Comparison of ENCODE assay signal across 2 cellular contexts in the genomic region with DNA sequence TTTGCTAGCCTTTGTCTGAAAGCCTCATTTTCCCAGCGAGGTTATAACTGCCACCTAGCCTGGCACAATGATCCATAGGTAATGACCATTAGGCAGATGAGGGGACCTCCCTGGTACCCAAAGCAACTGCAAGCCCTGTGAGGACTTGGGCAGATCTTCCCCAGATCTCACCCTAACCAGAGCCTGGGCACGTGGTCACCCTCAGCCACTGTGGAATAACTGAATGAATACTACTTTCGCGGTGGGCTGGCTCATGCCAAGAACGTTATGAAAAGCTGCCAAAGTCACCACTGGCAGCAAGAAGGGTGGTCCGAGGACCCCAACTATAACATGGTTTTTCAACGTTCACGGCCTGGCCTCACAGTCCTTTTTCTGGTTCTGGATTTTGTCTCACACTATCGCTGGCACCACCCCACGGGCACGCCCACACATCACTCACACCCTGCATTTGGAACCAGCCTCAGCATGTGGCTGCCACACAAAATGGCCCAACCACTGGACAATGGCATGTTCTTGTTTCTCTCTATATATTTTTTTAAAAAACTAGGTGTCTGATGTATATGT.
A peak's percentile ranks its signal among the peaks of the same experiment; 100 is the strongest.
TF ChIP-seq lines count a peak whose summit lies in the region.

No MANE protein-coding gene starts in this region.

TF ChIP-seq in liver, 16 proteins besides CTCF, POLR2A, EP300 and RAD21:
- TF ChIP-seq GABPA (IDR thresholded peaks at IDR 0.05 in 1 of 2, conservative IDR thresholded peaks at IDR 0.05 in 1 of 2), result no peak
- TF ChIP-seq FOXA2 (IDR thresholded peaks at IDR 0.05), result no peak
- TF ChIP-seq YY1 (IDR thresholded peaks at IDR 0.05), result peak; percentile 23

TF ChIP-seq in HepG2, 621 proteins besides CTCF, POLR2A, EP300 and RAD21 (continues in another document):
- TF ChIP-seq, protein P1, sequence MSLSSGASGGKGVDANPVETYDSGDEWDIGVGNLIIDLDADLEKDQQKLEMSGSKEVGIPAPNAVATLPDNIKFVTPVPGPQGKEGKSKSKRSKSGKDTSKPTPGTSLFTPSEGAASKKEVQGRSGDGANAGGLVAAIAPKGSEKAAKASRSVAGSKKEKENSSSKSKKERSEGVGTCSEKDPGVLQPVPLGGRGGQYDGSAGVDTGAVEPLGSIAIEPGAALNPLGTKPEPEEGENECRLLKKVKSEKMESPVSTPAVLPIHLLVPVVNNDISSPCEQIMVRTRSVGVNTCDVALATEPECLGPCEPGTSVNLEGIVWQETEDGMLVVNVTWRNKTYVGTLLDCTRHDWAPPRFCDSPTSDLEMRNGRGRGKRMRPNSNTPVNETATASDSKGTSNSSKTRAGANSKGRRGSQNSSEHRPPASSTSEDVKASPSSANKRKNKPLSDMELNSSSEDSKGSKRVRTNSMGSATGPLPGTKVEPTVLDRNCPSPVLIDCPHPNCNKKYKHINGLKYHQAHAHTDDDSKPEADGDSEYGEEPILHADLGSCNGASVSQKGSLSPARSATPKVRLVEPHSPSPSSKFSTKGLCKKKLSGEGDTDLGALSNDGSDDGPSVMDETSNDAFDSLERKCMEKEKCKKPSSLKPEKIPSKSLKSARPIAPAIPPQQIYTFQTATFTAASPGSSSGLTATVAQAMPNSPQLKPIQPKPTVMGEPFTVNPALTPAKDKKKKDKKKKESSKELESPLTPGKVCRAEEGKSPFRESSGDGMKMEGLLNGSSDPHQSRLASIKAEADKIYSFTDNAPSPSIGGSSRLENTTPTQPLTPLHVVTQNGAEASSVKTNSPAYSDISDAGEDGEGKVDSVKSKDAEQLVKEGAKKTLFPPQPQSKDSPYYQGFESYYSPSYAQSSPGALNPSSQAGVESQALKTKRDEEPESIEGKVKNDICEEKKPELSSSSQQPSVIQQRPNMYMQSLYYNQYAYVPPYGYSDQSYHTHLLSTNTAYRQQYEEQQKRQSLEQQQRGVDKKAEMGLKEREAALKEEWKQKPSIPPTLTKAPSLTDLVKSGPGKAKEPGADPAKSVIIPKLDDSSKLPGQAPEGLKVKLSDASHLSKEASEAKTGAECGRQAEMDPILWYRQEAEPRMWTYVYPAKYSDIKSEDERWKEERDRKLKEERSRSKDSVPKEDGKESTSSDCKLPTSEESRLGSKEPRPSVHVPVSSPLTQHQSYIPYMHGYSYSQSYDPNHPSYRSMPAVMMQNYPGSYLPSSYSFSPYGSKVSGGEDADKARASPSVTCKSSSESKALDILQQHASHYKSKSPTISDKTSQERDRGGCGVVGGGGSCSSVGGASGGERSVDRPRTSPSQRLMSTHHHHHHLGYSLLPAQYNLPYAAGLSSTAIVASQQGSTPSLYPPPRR (CRISPR knock-in tag; IDR thresholded peaks at IDR 0.05; ENCODE audit: borderline replicate concordance), result no peak
- TF ChIP-seq, protein P2, sequence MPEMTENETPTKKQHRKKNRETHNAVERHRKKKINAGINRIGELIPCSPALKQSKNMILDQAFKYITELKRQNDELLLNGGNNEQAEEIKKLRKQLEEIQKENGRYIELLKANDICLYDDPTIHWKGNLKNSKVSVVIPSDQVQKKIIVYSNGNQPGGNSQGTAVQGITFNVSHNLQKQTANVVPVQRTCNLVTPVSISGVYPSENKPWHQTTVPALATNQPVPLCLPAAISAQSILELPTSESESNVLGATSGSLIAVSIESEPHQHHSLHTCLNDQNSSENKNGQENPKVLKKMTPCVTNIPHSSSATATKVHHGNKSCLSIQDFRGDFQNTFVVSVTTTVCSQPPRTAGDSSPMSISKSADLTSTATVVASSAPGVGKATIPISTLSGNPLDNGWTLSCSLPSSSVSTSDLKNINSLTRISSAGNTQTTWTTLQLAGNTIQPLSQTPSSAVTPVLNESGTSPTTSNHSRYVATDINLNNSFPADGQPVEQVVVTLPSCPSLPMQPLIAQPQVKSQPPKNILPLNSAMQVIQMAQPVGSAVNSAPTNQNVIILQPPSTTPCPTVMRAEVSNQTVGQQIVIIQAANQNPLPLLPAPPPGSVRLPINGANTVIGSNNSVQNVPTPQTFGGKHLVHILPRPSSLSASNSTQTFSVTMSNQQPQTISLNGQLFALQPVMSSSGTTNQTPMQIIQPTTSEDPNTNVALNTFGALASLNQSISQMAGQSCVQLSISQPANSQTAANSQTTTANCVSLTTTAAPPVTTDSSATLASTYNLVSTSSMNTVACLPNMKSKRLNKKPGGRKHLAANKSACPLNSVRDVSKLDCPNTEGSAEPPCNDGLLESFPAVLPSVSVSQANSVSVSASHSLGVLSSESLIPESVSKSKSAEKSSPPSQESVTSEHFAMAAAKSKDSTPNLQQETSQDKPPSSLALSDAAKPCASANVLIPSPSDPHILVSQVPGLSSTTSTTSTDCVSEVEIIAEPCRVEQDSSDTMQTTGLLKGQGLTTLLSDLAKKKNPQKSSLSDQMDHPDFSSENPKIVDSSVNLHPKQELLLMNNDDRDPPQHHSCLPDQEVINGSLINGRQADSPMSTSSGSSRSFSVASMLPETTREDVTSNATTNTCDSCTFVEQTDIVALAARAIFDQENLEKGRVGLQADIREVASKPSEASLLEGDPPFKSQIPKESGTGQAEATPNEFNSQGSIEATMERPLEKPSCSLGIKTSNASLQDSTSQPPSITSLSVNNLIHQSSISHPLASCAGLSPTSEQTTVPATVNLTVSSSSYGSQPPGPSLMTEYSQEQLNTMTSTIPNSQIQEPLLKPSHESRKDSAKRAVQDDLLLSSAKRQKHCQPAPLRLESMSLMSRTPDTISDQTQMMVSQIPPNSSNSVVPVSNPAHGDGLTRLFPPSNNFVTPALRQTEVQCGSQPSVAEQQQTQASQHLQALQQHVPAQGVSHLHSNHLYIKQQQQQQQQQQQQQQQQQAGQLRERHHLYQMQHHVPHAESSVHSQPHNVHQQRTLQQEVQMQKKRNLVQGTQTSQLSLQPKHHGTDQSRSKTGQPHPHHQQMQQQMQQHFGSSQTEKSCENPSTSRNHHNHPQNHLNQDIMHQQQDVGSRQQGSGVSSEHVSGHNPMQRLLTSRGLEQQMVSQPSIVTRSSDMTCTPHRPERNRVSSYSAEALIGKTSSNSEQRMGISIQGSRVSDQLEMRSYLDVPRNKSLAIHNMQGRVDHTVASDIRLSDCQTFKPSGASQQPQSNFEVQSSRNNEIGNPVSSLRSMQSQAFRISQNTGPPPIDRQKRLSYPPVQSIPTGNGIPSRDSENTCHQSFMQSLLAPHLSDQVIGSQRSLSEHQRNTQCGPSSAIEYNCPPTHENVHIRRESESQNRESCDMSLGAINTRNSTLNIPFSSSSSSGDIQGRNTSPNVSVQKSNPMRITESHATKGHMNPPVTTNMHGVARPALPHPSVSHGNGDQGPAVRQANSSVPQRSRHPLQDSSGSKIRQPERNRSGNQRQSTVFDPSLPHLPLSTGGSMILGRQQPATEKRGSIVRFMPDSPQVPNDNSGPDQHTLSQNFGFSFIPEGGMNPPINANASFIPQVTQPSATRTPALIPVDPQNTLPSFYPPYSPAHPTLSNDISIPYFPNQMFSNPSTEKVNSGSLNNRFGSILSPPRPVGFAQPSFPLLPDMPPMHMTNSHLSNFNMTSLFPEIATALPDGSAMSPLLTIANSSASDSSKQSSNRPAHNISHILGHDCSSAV (CRISPR knock-in tag; IDR thresholded peaks at IDR 0.05; ENCODE audit: borderline replicate concordance), result no peak
- TF ChIP-seq ZNF343 (CRISPR knock-in tag; IDR thresholded peaks at IDR 0.05) (no peak), MXI1 (IDR thresholded peaks at IDR 0.05; ENCODE audit: borderline replicate concordance, low read depth, low read length) (no peak), NR2F1 (CRISPR knock-in tag; IDR thresholded peaks at IDR 0.05) (no peak), CCDC6 (CRISPR knock-in tag; IDR thresholded peaks at IDR 0.05) (no peak), ZNF207 (IDR thresholded peaks at IDR 0.05; ENCODE audit: borderline replicate concordance) (no peak), HHEX (CRISPR knock-in tag; IDR thresholded peaks at IDR 0.05) (no peak), JUND (CRISPR knock-in tag; IDR thresholded peaks at IDR 0.05) (no peak), ATF1 (CRISPR knock-in tag; IDR thresholded peaks at IDR 0.05) (no peak), SMAD1 (CRISPR knock-in tag; IDR thresholded peaks at IDR 0.05; ENCODE audit: borderline replicate concordance, low read depth) (no peak), KLF9 (CRISPR knock-in tag; IDR thresholded peaks at IDR 0.05; ENCODE audit: low read depth) (no peak), NFE2L1 (CRISPR knock-in tag; IDR thresholded peaks at IDR 0.05; ENCODE audit: borderline replicate concordance) (no peak), PITX1 (CRISPR knock-in tag; IDR thresholded peaks at IDR 0.05) (no peak)
- TF ChIP-seq, protein P3, sequence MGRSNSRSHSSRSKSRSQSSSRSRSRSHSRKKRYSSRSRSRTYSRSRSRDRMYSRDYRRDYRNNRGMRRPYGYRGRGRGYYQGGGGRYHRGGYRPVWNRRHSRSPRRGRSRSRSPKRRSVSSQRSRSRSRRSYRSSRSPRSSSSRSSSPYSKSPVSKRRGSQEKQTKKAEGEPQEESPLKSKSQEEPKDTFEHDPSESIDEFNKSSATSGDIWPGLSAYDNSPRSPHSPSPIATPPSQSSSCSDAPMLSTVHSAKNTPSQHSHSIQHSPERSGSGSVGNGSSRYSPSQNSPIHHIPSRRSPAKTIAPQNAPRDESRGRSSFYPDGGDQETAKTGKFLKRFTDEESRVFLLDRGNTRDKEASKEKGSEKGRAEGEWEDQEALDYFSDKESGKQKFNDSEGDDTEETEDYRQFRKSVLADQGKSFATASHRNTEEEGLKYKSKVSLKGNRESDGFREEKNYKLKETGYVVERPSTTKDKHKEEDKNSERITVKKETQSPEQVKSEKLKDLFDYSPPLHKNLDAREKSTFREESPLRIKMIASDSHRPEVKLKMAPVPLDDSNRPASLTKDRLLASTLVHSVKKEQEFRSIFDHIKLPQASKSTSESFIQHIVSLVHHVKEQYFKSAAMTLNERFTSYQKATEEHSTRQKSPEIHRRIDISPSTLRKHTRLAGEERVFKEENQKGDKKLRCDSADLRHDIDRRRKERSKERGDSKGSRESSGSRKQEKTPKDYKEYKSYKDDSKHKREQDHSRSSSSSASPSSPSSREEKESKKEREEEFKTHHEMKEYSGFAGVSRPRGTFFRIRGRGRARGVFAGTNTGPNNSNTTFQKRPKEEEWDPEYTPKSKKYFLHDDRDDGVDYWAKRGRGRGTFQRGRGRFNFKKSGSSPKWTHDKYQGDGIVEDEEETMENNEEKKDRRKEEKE (IDR thresholded peaks at IDR 0.05), result no peak
- TF ChIP-seq, protein P4, sequence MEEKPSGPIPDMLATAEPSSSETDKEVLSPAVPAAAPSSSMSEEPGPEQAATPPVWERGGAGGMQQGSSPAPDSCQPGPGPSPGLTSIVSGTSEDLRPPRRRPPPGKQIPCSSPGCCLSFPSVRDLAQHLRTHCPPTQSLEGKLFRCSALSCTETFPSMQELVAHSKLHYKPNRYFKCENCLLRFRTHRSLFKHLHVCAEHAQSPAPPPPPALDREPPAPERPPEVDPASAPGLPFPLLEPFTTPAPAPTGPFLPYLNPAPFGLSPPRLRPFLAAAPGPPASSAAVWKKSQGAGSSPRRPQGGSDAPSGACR (CRISPR knock-in tag; IDR thresholded peaks at IDR 0.05), result no peak
- TF ChIP-seq, protein P5, sequence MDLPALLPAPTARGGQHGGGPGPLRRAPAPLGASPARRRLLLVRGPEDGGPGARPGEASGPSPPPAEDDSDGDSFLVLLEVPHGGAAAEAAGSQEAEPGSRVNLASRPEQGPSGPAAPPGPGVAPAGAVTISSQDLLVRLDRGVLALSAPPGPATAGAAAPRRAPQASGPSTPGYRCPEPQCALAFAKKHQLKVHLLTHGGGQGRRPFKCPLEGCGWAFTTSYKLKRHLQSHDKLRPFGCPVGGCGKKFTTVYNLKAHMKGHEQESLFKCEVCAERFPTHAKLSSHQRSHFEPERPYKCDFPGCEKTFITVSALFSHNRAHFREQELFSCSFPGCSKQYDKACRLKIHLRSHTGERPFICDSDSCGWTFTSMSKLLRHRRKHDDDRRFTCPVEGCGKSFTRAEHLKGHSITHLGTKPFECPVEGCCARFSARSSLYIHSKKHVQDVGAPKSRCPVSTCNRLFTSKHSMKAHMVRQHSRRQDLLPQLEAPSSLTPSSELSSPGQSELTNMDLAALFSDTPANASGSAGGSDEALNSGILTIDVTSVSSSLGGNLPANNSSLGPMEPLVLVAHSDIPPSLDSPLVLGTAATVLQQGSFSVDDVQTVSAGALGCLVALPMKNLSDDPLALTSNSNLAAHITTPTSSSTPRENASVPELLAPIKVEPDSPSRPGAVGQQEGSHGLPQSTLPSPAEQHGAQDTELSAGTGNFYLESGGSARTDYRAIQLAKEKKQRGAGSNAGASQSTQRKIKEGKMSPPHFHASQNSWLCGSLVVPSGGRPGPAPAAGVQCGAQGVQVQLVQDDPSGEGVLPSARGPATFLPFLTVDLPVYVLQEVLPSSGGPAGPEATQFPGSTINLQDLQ (CRISPR knock-in tag; IDR thresholded peaks at IDR 0.05), result no peak
- TF ChIP-seq, protein P6, sequence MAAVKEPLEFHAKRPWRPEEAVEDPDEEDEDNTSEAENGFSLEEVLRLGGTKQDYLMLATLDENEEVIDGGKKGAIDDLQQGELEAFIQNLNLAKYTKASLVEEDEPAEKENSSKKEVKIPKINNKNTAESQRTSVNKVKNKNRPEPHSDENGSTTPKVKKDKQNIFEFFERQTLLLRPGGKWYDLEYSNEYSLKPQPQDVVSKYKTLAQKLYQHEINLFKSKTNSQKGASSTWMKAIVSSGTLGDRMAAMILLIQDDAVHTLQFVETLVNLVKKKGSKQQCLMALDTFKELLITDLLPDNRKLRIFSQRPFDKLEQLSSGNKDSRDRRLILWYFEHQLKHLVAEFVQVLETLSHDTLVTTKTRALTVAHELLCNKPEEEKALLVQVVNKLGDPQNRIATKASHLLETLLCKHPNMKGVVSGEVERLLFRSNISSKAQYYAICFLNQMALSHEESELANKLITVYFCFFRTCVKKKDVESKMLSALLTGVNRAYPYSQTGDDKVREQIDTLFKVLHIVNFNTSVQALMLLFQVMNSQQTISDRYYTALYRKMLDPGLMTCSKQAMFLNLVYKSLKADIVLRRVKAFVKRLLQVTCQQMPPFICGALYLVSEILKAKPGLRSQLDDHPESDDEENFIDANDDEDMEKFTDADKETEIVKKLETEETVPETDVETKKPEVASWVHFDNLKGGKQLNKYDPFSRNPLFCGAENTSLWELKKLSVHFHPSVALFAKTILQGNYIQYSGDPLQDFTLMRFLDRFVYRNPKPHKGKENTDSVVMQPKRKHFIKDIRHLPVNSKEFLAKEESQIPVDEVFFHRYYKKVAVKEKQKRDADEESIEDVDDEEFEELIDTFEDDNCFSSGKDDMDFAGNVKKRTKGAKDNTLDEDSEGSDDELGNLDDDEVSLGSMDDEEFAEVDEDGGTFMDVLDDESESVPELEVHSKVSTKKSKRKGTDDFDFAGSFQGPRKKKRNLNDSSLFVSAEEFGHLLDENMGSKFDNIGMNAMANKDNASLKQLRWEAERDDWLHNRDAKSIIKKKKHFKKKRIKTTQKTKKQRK (IDR thresholded peaks at IDR 0.05; ENCODE audit: low read length), result no peak
- TF ChIP-seq, protein P7, sequence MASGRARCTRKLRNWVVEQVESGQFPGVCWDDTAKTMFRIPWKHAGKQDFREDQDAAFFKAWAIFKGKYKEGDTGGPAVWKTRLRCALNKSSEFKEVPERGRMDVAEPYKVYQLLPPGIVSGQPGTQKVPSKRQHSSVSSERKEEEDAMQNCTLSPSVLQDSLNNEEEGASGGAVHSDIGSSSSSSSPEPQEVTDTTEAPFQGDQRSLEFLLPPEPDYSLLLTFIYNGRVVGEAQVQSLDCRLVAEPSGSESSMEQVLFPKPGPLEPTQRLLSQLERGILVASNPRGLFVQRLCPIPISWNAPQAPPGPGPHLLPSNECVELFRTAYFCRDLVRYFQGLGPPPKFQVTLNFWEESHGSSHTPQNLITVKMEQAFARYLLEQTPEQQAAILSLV (CRISPR knock-in tag; IDR thresholded peaks at IDR 0.05; ENCODE audit: borderline replicate concordance), result no peak
